In genomic region chr3:158313344-158313927, GRCh38 we compare ENCODE assay signal across 8 cellular contexts.
DNase-seq lines count a peak whose midpoint lies in the region; ATAC-seq and TF ChIP-seq lines count a peak whose summit lies in the region.

No MANE protein-coding gene starts in this region.

- no peaks in the 10 kb centered on the region for H3K27me3 Mint-ChIP-seq in CD14-positive monocyte (ENCODE audit: low read depth in 3 of 3)

- H3K9me3 ChIP-seq in stomach (no peaks in the 10 kb centered on the region), prostate gland (no peaks in the 10 kb centered on the region)

- no peak for TF ChIP-seq EP300 in stomach (IDR thresholded peaks at IDR 0.05)

- no peaks in the 10 kb centered on the region for H3K9me3 Mint-ChIP-seq in CD14-positive monocyte

- H3K4me3 ChIP-seq in stomach = no peak overlapping the region
- H3K4me3 ChIP-seq in prostate gland = no peak overlapping the region

- H3K36me3 Mint-ChIP-seq in CD14-positive monocyte = peaks cover 0 to 4% of the 10 kb centered on the region in 2 donors

- no peak for TF ChIP-seq POLR2A in stomach (IDR thresholded peaks at IDR 0.05)
- no peak for TF ChIP-seq POLR2A in prostate gland (IDR thresholded peaks at IDR 0.05)

- DNase-seq in CD14-positive monocyte (ENCODE audit: low spot score) (no peak), Kasumi-1 (lab: John Stamatoyannopoulos, UW) (peak; percentile 60 to 72), SK-MEL-5 (ENCODE audit: low read depth, low spot score) (peak; percentile 67), iPS-NIHi7 (ENCODE audit: extremely low spot score) (peak; percentile 17), stomach (no peak), prostate gland (ENCODE audit: low spot score) (no peak), NCI-H128 (lab: John Stamatoyannopoulos, UW; ENCODE audit: unreplicated experiment) (no peak)

- H3K27ac ChIP-seq in stomach = no peak overlapping the region
- no peak overlapping the region for H3K27ac ChIP-seq in prostate gland

- peak; percentile 43 for ATAC-seq in GM18873 (IDR thresholded peaks at IDR 0.05; ENCODE audit: low FRiP score, unreplicated experiment)

- no peak overlapping the region for H3K27ac Mint-ChIP-seq in CD14-positive monocyte

- H3K4me3 Mint-ChIP-seq in CD14-positive monocyte = no peak overlapping the region

- no peaks in the 10 kb centered on the region for H3K36me3 ChIP-seq in stomach
- H3K36me3 ChIP-seq in prostate gland = no peaks in the 10 kb centered on the region

- in situ Hi-C loops in SK-MEL-5 (cut with HindIII; ENCODE audit: low pct_unique_long_range_greater_than_20kb, low sequenced_read_pairs) = no loop called here

- intact Hi-C loops in CD14-positive monocyte (cut with micrococcal nuclease) (no loop called here), stomach (cut with DNase I; ENCODE audit: low total_unique reads) (no loop called here), prostate gland (cut with DNase I) (no loop called here)

- WGBS in stomach, 5 donors = 41 to 54% (median 49%) methylated on average over 3 of the region's 3 CpGs
- 47% methylated on average over 3 of the region's 3 CpGs for WGBS in prostate gland

- no peaks in the 10 kb centered on the region for H3K4me1 ChIP-seq in stomach
- no peaks in the 10 kb centered on the region for H3K4me1 ChIP-seq in prostate gland (replicated peaks)

- H3K4me1 Mint-ChIP-seq in CD14-positive monocyte = no peaks in the 10 kb centered on the region

- peak; percentile 58 for TF ChIP-seq CTCF in CD14-positive monocyte (IDR thresholded peaks at IDR 0.05)
- TF ChIP-seq CTCF in stomach (IDR thresholded peaks at IDR 0.05) = no peak
- TF ChIP-seq CTCF in prostate gland (IDR thresholded peaks at IDR 0.05) = peak in 1 of 4 experiments; percentile 10

- H3K27me3 ChIP-seq in stomach (no peaks in the 10 kb centered on the region), prostate gland (replicated peaks; ENCODE audit: insufficient read depth) (no peaks in the 10 kb centered on the region)

Comparison
In these comparisons a context has a peak if more than half of its experiments do, and no peak if none do; other contexts are left out.
1. DNase-seq: peak in Kasumi-1 (2 of 2), SK-MEL-5 (single experiment) and iPS-NIHi7 (single experiment); none in CD14-positive monocyte (single experiment), stomach (single experiment), prostate gland (single experiment) and NCI-H128 (single experiment).